In the genomic region with DNA sequence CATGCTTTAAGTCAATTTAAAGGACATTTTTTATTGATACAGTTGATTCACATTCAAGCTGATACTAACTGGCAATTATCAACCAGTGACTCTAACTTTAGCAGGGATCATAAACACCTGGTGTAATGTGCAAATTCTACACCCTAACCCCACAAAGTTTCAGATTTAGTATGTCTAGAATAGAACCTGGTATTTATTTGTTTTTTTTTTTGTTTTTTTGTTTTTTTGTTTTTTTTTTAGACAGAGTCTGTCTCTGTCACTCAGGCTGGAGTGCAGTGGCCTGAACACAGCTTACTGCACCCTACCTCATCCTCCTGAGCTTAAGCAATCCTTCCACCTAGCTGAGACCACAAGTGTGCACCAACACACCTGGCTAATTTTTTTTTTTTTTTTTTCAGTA, we compare ENCODE assay signal across 1 cellular context.
TF ChIP-seq lines count a peak whose summit lies in the region.

No MANE protein-coding gene starts in this region.

TF ChIP-seq in GM12878, 131 proteins besides CTCF, POLR2A, EP300 and RAD21 (continued from another document and continues in another):
- TF ChIP-seq ZBTB4 (CRISPR knock-in tag; IDR thresholded peaks at IDR 0.05) (no peak), JUND (IDR thresholded peaks at IDR 0.05; ENCODE audit: low read depth, low read length) (no peak), MEF2B (IDR thresholded peaks at IDR 0.05; ENCODE audit: partially characterized antibody, poor library complexity, severe bottlenecking) (peak; percentile 49), EZH2 (IDR thresholded peaks at IDR 0.05; ENCODE audit: borderline replicate concordance, control insufficient read depth, low read depth, low read length) (no peak), LARP7 (IDR thresholded peaks at IDR 0.05) (no peak), ATF7 (IDR thresholded peaks at IDR 0.05; ENCODE audit: low read depth) (peak; percentile 74), NRF1 (conservative IDR thresholded peaks at IDR 0.05; ENCODE audit: low read depth, low read length) (no peak), SMC3 (IDR thresholded peaks at IDR 0.05; ENCODE audit: borderline replicate concordance, low read length) (no peak), SIN3A (IDR thresholded peaks at IDR 0.05; ENCODE audit: low read depth, low read length) (no peak), PKNOX1 (IDR thresholded peaks at IDR 0.05) (peak; percentile 93), KLF5 (IDR thresholded peaks at IDR 0.05; ENCODE audit: partially characterized antibody) (no peak), POLR2AphosphoS2 (IDR thresholded peaks at IDR 0.05; ENCODE audit: low read depth, low read length) (no peak), CHD1 (IDR thresholded peaks at IDR 0.05; ENCODE audit: low read depth, low read length) (no peak), CUX1 (IDR thresholded peaks at IDR 0.05; ENCODE audit: insufficient replicate concordance, low read depth, low read length) (peak; percentile 29), PAX8 (IDR thresholded peaks at IDR 0.05) (no peak), ZBTB33 (IDR thresholded peaks at IDR 0.05) (no peak), ZNF622 (IDR thresholded peaks at IDR 0.05) (no peak), ZNF384 (IDR thresholded peaks at IDR 0.05; ENCODE audit: borderline replicate concordance, low read depth, low read length) (peak; percentile 78), RCOR1 (conservative IDR thresholded peaks at IDR 0.05; ENCODE audit: low read depth, low read length) (no peak), TCF3 (IDR thresholded peaks at IDR 0.05; ENCODE audit: borderline replicate concordance, insufficient read depth, low read depth, low read length) (no peak), POLR2AphosphoS5 (IDR thresholded peaks at IDR 0.05; ENCODE audit: low read length) (no peak), ZNF687 (IDR thresholded peaks at IDR 0.05) (no peak), ESRRA (IDR thresholded peaks at IDR 0.05; ENCODE audit: low read length) (no peak), NFYA (IDR thresholded peaks at IDR 0.05; ENCODE audit: borderline replicate concordance, low read depth, low read length) (no peak), BMI1 (IDR thresholded peaks at IDR 0.05; ENCODE audit: borderline replicate concordance) (no peak), TARDBP (IDR thresholded peaks at IDR 0.05; ENCODE audit: borderline replicate concordance) (no peak), RELA (IDR thresholded peaks at IDR 0.05; ENCODE audit: borderline replicate concordance, partially characterized antibody) (no peak), FOXM1 (IDR thresholded peaks at IDR 0.05; ENCODE audit: low read depth, low read length) (no peak), NBN (IDR thresholded peaks at IDR 0.05) (peak; percentile 73), MEF2A (IDR thresholded peaks at IDR 0.05; ENCODE audit: insufficient read depth, low read depth, low read length) (no peak)
- TF ChIP-seq, protein P1, sequence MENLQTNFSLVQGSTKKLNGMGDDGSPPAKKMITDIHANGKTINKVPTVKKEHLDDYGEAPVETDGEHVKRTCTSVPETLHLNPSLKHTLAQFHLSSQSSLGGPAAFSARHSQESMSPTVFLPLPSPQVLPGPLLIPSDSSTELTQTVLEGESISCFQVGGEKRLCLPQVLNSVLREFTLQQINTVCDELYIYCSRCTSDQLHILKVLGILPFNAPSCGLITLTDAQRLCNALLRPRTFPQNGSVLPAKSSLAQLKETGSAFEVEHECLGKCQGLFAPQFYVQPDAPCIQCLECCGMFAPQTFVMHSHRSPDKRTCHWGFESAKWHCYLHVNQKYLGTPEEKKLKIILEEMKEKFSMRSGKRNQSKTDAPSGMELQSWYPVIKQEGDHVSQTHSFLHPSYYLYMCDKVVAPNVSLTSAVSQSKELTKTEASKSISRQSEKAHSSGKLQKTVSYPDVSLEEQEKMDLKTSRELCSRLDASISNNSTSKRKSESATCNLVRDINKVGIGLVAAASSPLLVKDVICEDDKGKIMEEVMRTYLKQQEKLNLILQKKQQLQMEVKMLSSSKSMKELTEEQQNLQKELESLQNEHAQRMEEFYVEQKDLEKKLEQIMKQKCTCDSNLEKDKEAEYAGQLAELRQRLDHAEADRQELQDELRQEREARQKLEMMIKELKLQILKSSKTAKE (IDR thresholded peaks at IDR 0.05; ENCODE audit: low read depth, poor library complexity, severe bottlenecking) = peak; percentile 27
- TF ChIP-seq, protein P2, sequence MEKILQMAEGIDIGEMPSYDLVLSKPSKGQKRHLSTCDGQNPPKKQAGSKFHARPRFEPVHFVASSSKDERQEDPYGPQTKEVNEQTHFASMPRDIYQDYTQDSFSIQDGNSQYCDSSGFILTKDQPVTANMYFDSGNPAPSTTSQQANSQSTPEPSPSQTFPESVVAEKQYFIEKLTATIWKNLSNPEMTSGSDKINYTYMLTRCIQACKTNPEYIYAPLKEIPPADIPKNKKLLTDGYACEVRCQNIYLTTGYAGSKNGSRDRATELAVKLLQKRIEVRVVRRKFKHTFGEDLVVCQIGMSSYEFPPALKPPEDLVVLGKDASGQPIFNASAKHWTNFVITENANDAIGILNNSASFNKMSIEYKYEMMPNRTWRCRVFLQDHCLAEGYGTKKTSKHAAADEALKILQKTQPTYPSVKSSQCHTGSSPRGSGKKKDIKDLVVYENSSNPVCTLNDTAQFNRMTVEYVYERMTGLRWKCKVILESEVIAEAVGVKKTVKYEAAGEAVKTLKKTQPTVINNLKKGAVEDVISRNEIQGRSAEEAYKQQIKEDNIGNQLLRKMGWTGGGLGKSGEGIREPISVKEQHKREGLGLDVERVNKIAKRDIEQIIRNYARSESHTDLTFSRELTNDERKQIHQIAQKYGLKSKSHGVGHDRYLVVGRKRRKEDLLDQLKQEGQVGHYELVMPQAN (conservative IDR thresholded peaks at IDR 0.05) = no peak
